Comparison of ENCODE assay signal across 26 cellular contexts in genomic region chrX:98480606-98481005, GRCh38.
"Had no signal": no experiment of that assay in that cellular context is flagged by ENCODE, and none has a peak within 500 bp of the region (broad histone marks: within the 10 kb centered on the region; RNA-seq: fewer than 3 reads in every experiment).

No MANE protein-coding gene starts in this region.

- DNase-seq: dermis blood vessel endothelial cell; foreskin melanocyte; glutamatergic neuron; heart right ventricle; hippocampal formation; immature natural killer cell; islet precursor cell; mesenchymal stem cell; midbrain; naive thymus-derived CD4-positive, alpha-beta T cell; nucleus accumbens; ovary; posterior cingulate gyrus; right lobe of liver; small intestine; stimulated activated CD4-positive, alpha-beta T cell treated with anti-CD3 and anti-CD28 coated beads, Interleukin-15, amount 100 ng/mL, for 24 hours; stimulated activated CD4-positive, alpha-beta T cell treated with anti-CD3 and anti-CD28 coated beads, Interleukin-2, amount 100 ng/mL, for 48 hours; stimulated activated naive B cell treated with anti-CD40 and anti-IgM and Interleukin-4, amounts not matched to agents 10 μg/mL and 1 μg/mL and 100 μg/mL, for 72 hours; upper lobe of left lung had no signal

- H3K4me3 ChIP-seq: coronary artery, esophagus muscularis mucosa, heart right ventricle, lung, ovary, right lobe of liver, thoracic aorta, tibial nerve, upper lobe of left lung had no signal

- H3K27ac ChIP-seq: coronary artery, epithelial cell of prostate, esophagus muscularis mucosa, heart right ventricle, ovary, right lobe of liver, thoracic aorta, tibial nerve, upper lobe of left lung had no signal

- H3K9me3 ChIP-seq: esophagus muscularis mucosa, heart right ventricle, ovary, right lobe of liver, thoracic aorta, tibial nerve, upper lobe of left lung had no signal

- H3K27me3 ChIP-seq: esophagus muscularis mucosa, ovary, upper lobe of left lung had no signal

- ATAC-seq: heart right ventricle; left lobe of liver; naive thymus-derived CD4-positive, alpha-beta T cell; right lobe of liver; stimulated activated naive B cell treated with anti-CD40 and anti-IgM and Interleukin-4, amounts not matched to agents 10 μg/mL and 1 μg/mL and 100 μg/mL, for 72 hours had no signal

- H3K36me3 ChIP-seq: esophagus muscularis mucosa, heart right ventricle, ovary, right lobe of liver, thoracic aorta, tibial nerve, upper lobe of left lung had no signal

- H3K4me1 ChIP-seq: esophagus muscularis mucosa, heart right ventricle, right lobe of liver, tibial nerve, upper lobe of left lung had no signal
